ENCODE assay signal across 1 cellular context in the genomic region with DNA sequence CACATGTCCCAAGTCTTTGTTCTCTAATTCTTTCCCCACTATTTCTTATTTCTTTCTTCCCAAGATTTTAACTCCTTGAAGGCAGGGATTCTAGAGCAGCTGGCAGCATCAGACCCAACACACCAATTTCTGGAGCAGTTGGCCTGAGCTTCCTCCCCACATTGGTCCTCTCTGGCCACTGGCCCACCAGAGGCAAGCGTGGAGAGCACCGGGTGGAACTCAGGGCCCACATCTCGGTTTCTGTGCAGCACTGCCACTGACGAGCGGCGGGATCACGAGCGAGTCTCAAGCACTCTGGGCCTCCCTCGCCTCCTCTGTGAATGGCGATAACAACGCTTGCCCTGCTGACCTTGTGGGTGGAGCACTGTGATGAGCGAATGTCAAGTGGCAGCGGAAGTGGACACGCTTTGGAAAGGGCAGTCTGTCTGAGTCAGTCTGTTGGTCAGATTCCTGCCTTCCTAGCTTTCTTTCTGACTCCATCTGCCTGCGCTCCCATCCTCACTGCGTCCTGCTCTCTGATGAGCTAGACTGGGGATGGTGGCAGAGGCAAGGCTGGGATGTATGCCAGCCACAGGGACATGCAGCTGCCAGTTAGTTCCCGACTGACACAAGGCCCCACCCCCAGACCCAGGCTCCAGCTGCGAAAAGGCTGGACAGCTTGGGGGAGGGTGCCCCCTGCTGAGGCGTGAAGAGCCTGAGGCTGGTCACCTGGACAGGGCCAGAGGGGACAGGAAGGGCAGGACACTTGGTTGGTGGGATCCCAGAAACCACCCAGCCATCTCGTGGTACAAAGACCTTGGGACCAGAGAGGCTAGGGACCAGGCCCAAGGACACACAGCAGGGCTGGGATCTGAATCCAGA.
TF ChIP-seq lines count a peak whose summit lies in the region.

No MANE protein-coding gene starts in this region.

TF ChIP-seq in K562, 482 proteins besides CTCF, POLR2A, EP300 and RAD21 (continued from another document and continues in another):
- TF ChIP-seq, protein P1, sequence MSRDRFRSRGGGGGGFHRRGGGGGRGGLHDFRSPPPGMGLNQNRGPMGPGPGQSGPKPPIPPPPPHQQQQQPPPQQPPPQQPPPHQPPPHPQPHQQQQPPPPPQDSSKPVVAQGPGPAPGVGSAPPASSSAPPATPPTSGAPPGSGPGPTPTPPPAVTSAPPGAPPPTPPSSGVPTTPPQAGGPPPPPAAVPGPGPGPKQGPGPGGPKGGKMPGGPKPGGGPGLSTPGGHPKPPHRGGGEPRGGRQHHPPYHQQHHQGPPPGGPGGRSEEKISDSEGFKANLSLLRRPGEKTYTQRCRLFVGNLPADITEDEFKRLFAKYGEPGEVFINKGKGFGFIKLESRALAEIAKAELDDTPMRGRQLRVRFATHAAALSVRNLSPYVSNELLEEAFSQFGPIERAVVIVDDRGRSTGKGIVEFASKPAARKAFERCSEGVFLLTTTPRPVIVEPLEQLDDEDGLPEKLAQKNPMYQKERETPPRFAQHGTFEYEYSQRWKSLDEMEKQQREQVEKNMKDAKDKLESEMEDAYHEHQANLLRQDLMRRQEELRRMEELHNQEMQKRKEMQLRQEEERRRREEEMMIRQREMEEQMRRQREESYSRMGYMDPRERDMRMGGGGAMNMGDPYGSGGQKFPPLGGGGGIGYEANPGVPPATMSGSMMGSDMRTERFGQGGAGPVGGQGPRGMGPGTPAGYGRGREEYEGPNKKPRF (IDR thresholded peaks at IDR 0.05; ENCODE audit: low read depth, low read length): no peak
- TF ChIP-seq U2AF1 (optimal IDR thresholded peaks at IDR 0.05; ENCODE audit: low read depth, low read length): no peak
- TF ChIP-seq, protein P2, sequence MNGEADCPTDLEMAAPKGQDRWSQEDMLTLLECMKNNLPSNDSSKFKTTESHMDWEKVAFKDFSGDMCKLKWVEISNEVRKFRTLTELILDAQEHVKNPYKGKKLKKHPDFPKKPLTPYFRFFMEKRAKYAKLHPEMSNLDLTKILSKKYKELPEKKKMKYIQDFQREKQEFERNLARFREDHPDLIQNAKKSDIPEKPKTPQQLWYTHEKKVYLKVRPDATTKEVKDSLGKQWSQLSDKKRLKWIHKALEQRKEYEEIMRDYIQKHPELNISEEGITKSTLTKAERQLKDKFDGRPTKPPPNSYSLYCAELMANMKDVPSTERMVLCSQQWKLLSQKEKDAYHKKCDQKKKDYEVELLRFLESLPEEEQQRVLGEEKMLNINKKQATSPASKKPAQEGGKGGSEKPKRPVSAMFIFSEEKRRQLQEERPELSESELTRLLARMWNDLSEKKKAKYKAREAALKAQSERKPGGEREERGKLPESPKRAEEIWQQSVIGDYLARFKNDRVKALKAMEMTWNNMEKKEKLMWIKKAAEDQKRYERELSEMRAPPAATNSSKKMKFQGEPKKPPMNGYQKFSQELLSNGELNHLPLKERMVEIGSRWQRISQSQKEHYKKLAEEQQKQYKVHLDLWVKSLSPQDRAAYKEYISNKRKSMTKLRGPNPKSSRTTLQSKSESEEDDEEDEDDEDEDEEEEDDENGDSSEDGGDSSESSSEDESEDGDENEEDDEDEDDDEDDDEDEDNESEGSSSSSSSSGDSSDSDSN (IDR thresholded peaks at IDR 0.05; ENCODE audit: borderline replicate concordance in 1 of 2, low read depth in 2 of 2, low read length in 2 of 2): peak; percentile 31 to 71; a peak in 2 of 4 replicates
- no peak for TF ChIP-seq SAFB2 (IDR thresholded peaks at IDR 0.05; ENCODE audit: borderline replicate concordance, low read depth, low read length, severe bottlenecking)
- TF ChIP-seq ZZZ3 (IDR thresholded peaks at IDR 0.05): no peak
- TF ChIP-seq, protein P3, sequence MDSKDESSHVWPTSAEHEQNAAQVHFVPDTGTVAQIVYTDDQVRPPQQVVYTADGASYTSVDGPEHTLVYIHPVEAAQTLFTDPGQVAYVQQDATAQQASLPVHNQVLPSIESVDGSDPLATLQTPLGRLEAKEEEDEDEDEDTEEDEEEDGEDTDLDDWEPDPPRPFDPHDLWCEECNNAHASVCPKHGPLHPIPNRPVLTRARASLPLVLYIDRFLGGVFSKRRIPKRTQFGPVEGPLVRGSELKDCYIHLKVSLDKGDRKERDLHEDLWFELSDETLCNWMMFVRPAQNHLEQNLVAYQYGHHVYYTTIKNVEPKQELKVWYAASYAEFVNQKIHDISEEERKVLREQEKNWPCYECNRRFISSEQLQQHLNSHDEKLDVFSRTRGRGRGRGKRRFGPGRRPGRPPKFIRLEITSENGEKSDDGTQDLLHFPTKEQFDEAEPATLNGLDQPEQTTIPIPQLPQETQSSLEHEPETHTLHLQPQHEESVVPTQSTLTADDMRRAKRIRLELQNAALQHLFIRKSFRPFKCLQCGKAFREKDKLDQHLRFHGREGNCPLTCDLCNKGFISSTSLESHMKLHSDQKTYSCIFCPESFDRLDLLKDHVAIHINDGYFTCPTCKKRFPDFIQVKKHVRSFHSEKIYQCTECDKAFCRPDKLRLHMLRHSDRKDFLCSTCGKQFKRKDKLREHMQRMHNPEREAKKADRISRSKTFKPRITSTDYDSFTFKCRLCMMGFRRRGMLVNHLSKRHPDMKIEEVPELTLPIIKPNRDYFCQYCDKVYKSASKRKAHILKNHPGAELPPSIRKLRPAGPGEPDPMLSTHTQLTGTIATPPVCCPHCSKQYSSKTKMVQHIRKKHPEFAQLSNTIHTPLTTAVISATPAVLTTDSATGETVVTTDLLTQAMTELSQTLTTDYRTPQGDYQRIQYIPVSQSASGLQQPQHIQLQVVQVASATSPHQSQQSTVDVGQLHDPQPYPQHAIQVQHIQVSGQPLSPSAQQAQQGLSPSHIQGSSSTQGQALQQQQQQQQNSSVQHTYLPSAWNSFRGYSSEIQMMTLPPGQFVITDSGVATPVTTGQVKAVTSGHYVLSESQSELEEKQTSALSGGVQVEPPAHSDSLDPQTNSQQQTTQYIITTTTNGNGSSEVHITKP (IDR thresholded peaks at IDR 0.05; ENCODE audit: partially characterized antibody): peak; percentile 20
- TF ChIP-seq CSDE1 (IDR thresholded peaks at IDR 0.05): peak in 1 of 2 experiments; percentile 73; a peak in 1 of 4 replicates
- no peak for TF ChIP-seq POLR2AphosphoS2 (IDR thresholded peaks at IDR 0.05; ENCODE audit: low read length)
- no peak for TF ChIP-seq FOS (IDR thresholded peaks at IDR 0.05; ENCODE audit: extremely low read depth, insufficient read length)
- peak; percentile 85 for TF ChIP-seq RBBP5 (IDR thresholded peaks at IDR 0.05; ENCODE audit: borderline replicate concordance, insufficient read depth, low read length, poor library complexity, severe bottlenecking)
- TF ChIP-seq, protein P4, sequence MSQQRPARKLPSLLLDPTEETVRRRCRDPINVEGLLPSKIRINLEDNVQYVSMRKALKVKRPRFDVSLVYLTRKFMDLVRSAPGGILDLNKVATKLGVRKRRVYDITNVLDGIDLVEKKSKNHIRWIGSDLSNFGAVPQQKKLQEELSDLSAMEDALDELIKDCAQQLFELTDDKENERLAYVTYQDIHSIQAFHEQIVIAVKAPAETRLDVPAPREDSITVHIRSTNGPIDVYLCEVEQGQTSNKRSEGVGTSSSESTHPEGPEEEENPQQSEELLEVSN (IDR thresholded peaks at IDR 0.05; ENCODE audit: borderline replicate concordance in 1 of 2, extremely low read depth in 1 of 2, insufficient read depth in 1 of 2, insufficient read length in 1 of 2, low read depth in 1 of 2, low read length in 1 of 2, poor library complexity in 1 of 2, severe bottlenecking in 1 of 2): peak; percentile 67 to 85
- TF ChIP-seq GABPB2 (CRISPR knock-in tag; conservative IDR thresholded peaks at IDR 0.05): no peak
- no peak; the same call in 1 of the 2 replicates for TF ChIP-seq ZEB2 (IDR thresholded peaks at IDR 0.05)
- TF ChIP-seq, protein P5, sequence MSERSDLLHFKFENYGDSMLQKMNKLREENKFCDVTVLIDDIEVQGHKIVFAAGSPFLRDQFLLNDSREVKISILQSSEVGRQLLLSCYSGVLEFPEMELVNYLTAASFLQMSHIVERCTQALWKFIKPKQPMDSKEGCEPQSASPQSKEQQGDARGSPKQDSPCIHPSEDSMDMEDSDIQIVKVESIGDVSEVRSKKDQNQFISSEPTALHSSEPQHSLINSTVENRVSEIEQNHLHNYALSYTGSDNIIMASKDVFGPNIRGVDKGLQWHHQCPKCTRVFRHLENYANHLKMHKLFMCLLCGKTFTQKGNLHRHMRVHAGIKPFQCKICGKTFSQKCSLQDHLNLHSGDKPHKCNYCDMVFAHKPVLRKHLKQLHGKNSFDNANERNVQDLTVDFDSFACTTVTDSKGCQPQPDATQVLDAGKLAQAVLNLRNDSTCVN (CRISPR knock-in tag; IDR thresholded peaks at IDR 0.05): no peak
- TF ChIP-seq, protein P6, sequence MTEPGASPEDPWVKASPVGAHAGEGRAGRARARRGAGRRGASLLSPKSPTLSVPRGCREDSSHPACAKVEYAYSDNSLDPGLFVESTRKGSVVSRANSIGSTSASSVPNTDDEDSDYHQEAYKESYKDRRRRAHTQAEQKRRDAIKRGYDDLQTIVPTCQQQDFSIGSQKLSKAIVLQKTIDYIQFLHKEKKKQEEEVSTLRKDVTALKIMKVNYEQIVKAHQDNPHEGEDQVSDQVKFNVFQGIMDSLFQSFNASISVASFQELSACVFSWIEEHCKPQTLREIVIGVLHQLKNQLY (CRISPR knock-in tag; conservative IDR thresholded peaks at IDR 0.05): no peak
- no peak for TF ChIP-seq MAFG (tag; conservative IDR thresholded peaks at IDR 0.05)
- TF ChIP-seq XRCC5 (IDR thresholded peaks at IDR 0.05; ENCODE audit: low read depth, low read length): no peak; the same call in 1 of the 2 replicates
- TF ChIP-seq, protein P7, sequence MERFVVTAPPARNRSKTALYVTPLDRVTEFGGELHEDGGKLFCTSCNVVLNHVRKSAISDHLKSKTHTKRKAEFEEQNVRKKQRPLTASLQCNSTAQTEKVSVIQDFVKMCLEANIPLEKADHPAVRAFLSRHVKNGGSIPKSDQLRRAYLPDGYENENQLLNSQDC (CRISPR knock-in tag; IDR thresholded peaks at IDR 0.05): no peak
- no peak for TF ChIP-seq ZNF311 (CRISPR knock-in tag; IDR thresholded peaks at IDR 0.05)
- TF ChIP-seq, protein P8, sequence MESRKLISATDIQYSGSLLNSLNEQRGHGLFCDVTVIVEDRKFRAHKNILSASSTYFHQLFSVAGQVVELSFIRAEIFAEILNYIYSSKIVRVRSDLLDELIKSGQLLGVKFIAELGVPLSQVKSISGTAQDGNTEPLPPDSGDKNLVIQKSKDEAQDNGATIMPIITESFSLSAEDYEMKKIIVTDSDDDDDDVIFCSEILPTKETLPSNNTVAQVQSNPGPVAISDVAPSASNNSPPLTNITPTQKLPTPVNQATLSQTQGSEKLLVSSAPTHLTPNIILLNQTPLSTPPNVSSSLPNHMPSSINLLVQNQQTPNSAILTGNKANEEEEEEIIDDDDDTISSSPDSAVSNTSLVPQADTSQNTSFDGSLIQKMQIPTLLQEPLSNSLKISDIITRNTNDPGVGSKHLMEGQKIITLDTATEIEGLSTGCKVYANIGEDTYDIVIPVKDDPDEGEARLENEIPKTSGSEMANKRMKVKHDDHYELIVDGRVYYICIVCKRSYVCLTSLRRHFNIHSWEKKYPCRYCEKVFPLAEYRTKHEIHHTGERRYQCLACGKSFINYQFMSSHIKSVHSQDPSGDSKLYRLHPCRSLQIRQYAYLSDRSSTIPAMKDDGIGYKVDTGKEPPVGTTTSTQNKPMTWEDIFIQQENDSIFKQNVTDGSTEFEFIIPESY (CRISPR knock-in tag; IDR thresholded peaks at IDR 0.05): no peak
- TF ChIP-seq SMARCA5 (IDR thresholded peaks at IDR 0.05): peak; percentile 99
- peak; percentile 60 for TF ChIP-seq KLF6 (CRISPR knock-in tag; IDR thresholded peaks at IDR 0.05; ENCODE audit: borderline replicate concordance)
- no peak for TF ChIP-seq MAFF (IDR thresholded peaks at IDR 0.05; ENCODE audit: low read length)
- TF ChIP-seq, protein P9, sequence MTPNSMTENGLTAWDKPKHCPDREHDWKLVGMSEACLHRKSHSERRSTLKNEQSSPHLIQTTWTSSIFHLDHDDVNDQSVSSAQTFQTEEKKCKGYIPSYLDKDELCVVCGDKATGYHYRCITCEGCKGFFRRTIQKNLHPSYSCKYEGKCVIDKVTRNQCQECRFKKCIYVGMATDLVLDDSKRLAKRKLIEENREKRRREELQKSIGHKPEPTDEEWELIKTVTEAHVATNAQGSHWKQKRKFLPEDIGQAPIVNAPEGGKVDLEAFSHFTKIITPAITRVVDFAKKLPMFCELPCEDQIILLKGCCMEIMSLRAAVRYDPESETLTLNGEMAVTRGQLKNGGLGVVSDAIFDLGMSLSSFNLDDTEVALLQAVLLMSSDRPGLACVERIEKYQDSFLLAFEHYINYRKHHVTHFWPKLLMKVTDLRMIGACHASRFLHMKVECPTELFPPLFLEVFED (CRISPR knock-in tag; conservative IDR thresholded peaks at IDR 0.05): 0 out of 2 replicates have a peak, but pooled peaks have one; percentile 45
- TF ChIP-seq, protein P10, sequence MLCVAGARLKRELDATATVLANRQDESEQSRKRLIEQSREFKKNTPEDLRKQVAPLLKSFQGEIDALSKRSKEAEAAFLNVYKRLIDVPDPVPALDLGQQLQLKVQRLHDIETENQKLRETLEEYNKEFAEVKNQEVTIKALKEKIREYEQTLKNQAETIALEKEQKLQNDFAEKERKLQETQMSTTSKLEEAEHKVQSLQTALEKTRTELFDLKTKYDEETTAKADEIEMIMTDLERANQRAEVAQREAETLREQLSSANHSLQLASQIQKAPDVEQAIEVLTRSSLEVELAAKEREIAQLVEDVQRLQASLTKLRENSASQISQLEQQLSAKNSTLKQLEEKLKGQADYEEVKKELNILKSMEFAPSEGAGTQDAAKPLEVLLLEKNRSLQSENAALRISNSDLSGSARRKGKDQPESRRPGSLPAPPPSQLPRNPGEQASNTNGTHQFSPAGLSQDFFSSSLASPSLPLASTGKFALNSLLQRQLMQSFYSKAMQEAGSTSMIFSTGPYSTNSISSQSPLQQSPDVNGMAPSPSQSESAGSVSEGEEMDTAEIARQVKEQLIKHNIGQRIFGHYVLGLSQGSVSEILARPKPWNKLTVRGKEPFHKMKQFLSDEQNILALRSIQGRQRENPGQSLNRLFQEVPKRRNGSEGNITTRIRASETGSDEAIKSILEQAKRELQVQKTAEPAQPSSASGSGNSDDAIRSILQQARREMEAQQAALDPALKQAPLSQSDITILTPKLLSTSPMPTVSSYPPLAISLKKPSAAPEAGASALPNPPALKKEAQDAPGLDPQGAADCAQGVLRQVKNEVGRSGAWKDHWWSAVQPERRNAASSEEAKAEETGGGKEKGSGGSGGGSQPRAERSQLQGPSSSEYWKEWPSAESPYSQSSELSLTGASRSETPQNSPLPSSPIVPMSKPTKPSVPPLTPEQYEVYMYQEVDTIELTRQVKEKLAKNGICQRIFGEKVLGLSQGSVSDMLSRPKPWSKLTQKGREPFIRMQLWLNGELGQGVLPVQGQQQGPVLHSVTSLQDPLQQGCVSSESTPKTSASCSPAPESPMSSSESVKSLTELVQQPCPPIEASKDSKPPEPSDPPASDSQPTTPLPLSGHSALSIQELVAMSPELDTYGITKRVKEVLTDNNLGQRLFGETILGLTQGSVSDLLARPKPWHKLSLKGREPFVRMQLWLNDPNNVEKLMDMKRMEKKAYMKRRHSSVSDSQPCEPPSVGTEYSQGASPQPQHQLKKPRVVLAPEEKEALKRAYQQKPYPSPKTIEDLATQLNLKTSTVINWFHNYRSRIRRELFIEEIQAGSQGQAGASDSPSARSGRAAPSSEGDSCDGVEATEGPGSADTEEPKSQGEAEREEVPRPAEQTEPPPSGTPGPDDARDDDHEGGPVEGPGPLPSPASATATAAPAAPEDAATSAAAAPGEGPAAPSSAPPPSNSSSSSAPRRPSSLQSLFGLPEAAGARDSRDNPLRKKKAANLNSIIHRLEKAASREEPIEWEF (CRISPR knock-in tag; IDR thresholded peaks at IDR 0.05): no peak
- TF ChIP-seq, protein P11, sequence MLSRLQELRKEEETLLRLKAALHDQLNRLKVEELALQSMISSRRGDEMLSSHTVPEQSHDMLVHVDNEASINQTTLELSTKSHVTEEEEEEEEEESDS (CRISPR knock-in tag; IDR thresholded peaks at IDR 0.05): no peak
- no peak for TF ChIP-seq PHTF2 (CRISPR knock-in tag; IDR thresholded peaks at IDR 0.05)
- TF ChIP-seq TCFL5 (CRISPR knock-in tag; conservative IDR thresholded peaks at IDR 0.05): no peak
